13 cellular contexts compared by ENCODE assay signal in genomic region chr16:56849690-56850680, GRCh38. TPM values are rescaled to one million over a fixed set of nuclear protein-coding genes. Genes with fewer than 3 reads are reported as not detected.
A peak's percentile ranks its signal among the peaks of the same experiment; 100 is the strongest.
DNase-seq lines count a peak whose midpoint lies in the region; ATAC-seq and TF ChIP-seq lines count a peak whose summit lies in the region.
"Had no signal": no experiment of that assay in that cellular context is flagged by ENCODE, and none has a peak within 500 bp of the region (broad histone marks: within the 10 kb centered on the region; RNA-seq: fewer than 3 reads in every experiment).

No MANE protein-coding gene starts in this region.

- no peaks in the 10 kb centered on the region for H3K9me2 ChIP-seq in GM23338 (ENCODE audit: insufficient read depth)

- DNase-seq in GM23338 (ENCODE audit: low spot score) (no peak), adipocyte (ENCODE audit: low read depth) (peak; percentile 57), iris pigment epithelial cell (ENCODE audit: low read depth) (peak; percentile 67), renal cortical epithelial cell (ENCODE audit: low read depth) (peak; percentile 93), omental fat pad (ENCODE audit: low spot score) (no peak), NCI-H2227 treated with DMSO at 0.1 percent for 48 hours (lab: John Stamatoyannopoulos, UW) (no peak)
- no peak for DNase-seq in stimulated activated CD4-positive, alpha-beta T cell treated with anti-CD3 and anti-CD28 coated beads, Interleukin-4, amount 100 ng/mL, for 24 hours
- no peak for DNase-seq in stimulated activated naive CD8-positive, alpha-beta T cell treated with anti-CD3 and anti-CD28 coated beads, Interleukin-15, Interleukin-2, amounts not matched to agents 100 U/mL and 50 U/mL, for 24 hours
- DNase-seq: glutamatergic neuron, NCI-H2029 treated with DMSO at 0.1 percent for 48 hours had no signal

- H3K9me3 Mint-ChIP-seq in GM23338: peaks cover 13% of the 10 kb centered on the region; the same call in 2 of the 3 replicates
- H3K9me3 Mint-ChIP-seq: memory B cell had no signal

- no peaks in the 10 kb centered on the region for H3K79me2 ChIP-seq in GM23338 (replicated peaks; ENCODE audit: insufficient read depth)

- H3K9ac ChIP-seq in adipocyte (ENCODE audit: low read length): no peak overlapping the region

- H3K4me3 ChIP-seq in GM23338: no peak overlapping the region
- H3K4me3 ChIP-seq in adipocyte (ENCODE audit: low read length): no peak overlapping the region
- H3K4me3 ChIP-seq: cardiac muscle cell had no signal

- H3K9me3 ChIP-seq in adipocyte (ENCODE audit: control insufficient read depth, low read length): no peaks in the 10 kb centered on the region

- H3K27me3 Mint-ChIP-seq in GM23338 (ENCODE audit: insufficient read depth, low read depth, poor library complexity): peaks cover 16% of the 10 kb centered on the region
- H3K27me3 Mint-ChIP-seq: memory B cell had no signal

- no peak for ATAC-seq in GM23338
- ATAC-seq in omental fat pad (ENCODE audit: low FRiP score): no peak
- ATAC-seq in stimulated activated naive CD8-positive, alpha-beta T cell treated with anti-CD3 and anti-CD28 coated beads, Interleukin-15, Interleukin-2, amounts not matched to agents 100 U/mL and 50 U/mL, for 24 hours: no peak

- H3K27me3 ChIP-seq in GM23338 (ENCODE audit: insufficient read depth): no peaks in the 10 kb centered on the region
- H3K27me3 ChIP-seq in adipocyte (replicated peaks; ENCODE audit: control insufficient read depth, insufficient read depth, low read length): no peaks in the 10 kb centered on the region
- H3K27me3 ChIP-seq: cardiac muscle cell had no signal

- no peak for TF ChIP-seq CTCF in GM23338 (conservative IDR thresholded peaks at IDR 0.05; ENCODE audit: low read depth in 2 of 2)
- no peak for TF ChIP-seq CTCF in omental fat pad (IDR thresholded peaks at IDR 0.05)

- H3K4me1 ChIP-seq in GM23338 (ENCODE audit: insufficient read depth) (peaks cover 17% of the 10 kb centered on the region), adipocyte (ENCODE audit: control insufficient read depth, insufficient read depth, low read length) (peaks cover 25% of the 10 kb centered on the region)

- H3K4me1 Mint-ChIP-seq in GM23338: peaks cover 37% of the 10 kb centered on the region

- no peaks in the 10 kb centered on the region; the same call in 1 of the 2 replicates for H4K20me1 ChIP-seq in GM23338 (replicated peaks; ENCODE audit: insufficient read depth)

- no peak overlapping the region for H3K4me2 ChIP-seq in GM23338

- peak overlapping the region; percentile 57; the same call in 1 of the 2 replicates for H3K27ac Mint-ChIP-seq in GM23338
- H3K27ac Mint-ChIP-seq: memory B cell had no signal

- no peak overlapping the region for H2AFZ ChIP-seq in GM23338

- H3K36me3 ChIP-seq in GM23338 (ENCODE audit: insufficient read depth): no peaks in the 10 kb centered on the region
- no peaks in the 10 kb centered on the region for H3K36me3 ChIP-seq in adipocyte (ENCODE audit: control insufficient read depth, insufficient read depth, low read length, severe bottlenecking)

- no peaks in the 10 kb centered on the region for H3F3A ChIP-seq in GM23338 (replicated peaks; ENCODE audit: low read depth)

- H3K4me3 Mint-ChIP-seq in GM23338: no peak overlapping the region
- H3K4me3 Mint-ChIP-seq: memory B cell had no signal

- H3K27ac ChIP-seq in GM23338 (ENCODE audit: low read depth): no peak overlapping the region
- H3K27ac ChIP-seq: cardiac muscle cell had no signal

- peaks cover 9% of the 10 kb centered on the region; the same call in 2 of the 3 replicates for H3K36me3 Mint-ChIP-seq in GM23338 (ENCODE audit: low read depth)
- H3K36me3 Mint-ChIP-seq: memory B cell had no signal

TF ChIP-seq in GM23338, 12 proteins besides CTCF, POLR2A, EP300 and RAD21 (continues in another document):
- TF ChIP-seq POLR2AphosphoS5 (IDR thresholded peaks at IDR 0.05; ENCODE audit: low read depth) (no peak), ZNF462 (CRISPR knock-in tag; IDR thresholded peaks at IDR 0.05) (no peak), NANOG (IDR thresholded peaks at IDR 0.05; ENCODE audit: borderline replicate concordance) (no peak), ZNF331 (CRISPR knock-in tag; IDR thresholded peaks at IDR 0.05; ENCODE audit: low read depth) (no peak)
- TF ChIP-seq, protein P1, sequence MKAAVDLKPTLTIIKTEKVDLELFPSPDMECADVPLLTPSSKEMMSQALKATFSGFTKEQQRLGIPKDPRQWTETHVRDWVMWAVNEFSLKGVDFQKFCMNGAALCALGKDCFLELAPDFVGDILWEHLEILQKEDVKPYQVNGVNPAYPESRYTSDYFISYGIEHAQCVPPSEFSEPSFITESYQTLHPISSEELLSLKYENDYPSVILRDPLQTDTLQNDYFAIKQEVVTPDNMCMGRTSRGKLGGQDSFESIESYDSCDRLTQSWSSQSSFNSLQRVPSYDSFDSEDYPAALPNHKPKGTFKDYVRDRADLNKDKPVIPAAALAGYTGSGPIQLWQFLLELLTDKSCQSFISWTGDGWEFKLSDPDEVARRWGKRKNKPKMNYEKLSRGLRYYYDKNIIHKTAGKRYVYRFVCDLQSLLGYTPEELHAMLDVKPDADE (IDR thresholded peaks at IDR 0.05): no peak

RNA-seq across cellular contexts. Expression of gene SLC12A3, which starts 15.0 kb away (rescaled TPM):
- not detected in 2 replicates for total RNA-seq in GM23338 (2014; rRNA removed; shearing (Covaris generic))
- not detected in 2 replicates for polyA plus RNA-seq in GM23338 (2016; fragmentation: Nextera tagmentation; extraction: Ambion mirVana)
- total RNA-seq in renal cortical epithelial cell (2.4 and 5.2 TPM in 2 replicates), omental fat pad (not detected)
- total RNA-seq: cardiac muscle cell, H4 had no signal
- polyA plus RNA-seq: cardiac muscle cell had no signal

Comparison
In these comparisons a context has a peak if more than half of its experiments do, and no peak if none do; other contexts are left out.
1. DNase-seq: peak in adipocyte (single experiment), iris pigment epithelial cell (single experiment) and renal cortical epithelial cell (single experiment); none in GM23338 (single experiment), omental fat pad (single experiment), NCI-H2227 treated with DMSO at 0.1 percent for 48 hours (single experiment), stimulated activated CD4-positive, alpha-beta T cell treated with anti-CD3 and anti-CD28 coated beads, Interleukin-4, amount 100 ng/mL, for 24 hours (single experiment) and stimulated activated naive CD8-positive, alpha-beta T cell treated with anti-CD3 and anti-CD28 coated beads, Interleukin-15, Interleukin-2, amounts not matched to agents 100 U/mL and 50 U/mL, for 24 hours (single experiment).